ENCODE assay signal across 1 cellular context in the genomic region with DNA sequence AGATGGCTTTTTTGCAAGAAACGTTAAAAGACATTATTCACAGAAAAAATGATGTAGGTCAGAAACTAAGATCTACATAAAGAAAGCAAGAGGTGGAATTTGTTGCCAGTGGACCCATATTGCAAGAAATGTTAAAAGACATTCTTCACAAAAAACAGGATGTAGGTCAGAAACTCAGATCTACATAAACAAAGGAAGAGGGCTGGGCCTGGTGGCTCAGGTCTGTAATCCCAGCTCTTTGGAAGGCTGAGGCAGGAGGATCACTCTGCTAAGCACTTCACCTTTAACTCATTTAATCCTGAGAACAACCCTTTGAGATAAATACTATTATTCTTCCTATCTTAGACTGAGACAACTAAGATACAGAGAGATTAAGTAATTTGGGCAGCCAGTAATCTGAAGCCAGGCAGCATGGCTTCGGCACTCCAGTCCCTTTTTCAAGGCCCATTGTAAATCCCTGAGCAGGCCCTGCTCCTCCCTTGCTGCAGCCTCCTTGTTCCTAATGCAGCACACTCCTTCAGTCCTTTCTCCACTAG.
TF ChIP-seq lines count a peak whose summit lies in the region.

No MANE protein-coding gene starts in this region.

TF ChIP-seq in K562, 482 proteins besides CTCF, POLR2A, EP300 and RAD21:
- no peak for TF ChIP-seq FOXJ3 (CRISPR knock-in tag; IDR thresholded peaks at IDR 0.05)
- no peak for TF ChIP-seq SRSF9 (IDR thresholded peaks at IDR 0.05; ENCODE audit: borderline replicate concordance, low read depth, low read length)
- TF ChIP-seq, protein P1, sequence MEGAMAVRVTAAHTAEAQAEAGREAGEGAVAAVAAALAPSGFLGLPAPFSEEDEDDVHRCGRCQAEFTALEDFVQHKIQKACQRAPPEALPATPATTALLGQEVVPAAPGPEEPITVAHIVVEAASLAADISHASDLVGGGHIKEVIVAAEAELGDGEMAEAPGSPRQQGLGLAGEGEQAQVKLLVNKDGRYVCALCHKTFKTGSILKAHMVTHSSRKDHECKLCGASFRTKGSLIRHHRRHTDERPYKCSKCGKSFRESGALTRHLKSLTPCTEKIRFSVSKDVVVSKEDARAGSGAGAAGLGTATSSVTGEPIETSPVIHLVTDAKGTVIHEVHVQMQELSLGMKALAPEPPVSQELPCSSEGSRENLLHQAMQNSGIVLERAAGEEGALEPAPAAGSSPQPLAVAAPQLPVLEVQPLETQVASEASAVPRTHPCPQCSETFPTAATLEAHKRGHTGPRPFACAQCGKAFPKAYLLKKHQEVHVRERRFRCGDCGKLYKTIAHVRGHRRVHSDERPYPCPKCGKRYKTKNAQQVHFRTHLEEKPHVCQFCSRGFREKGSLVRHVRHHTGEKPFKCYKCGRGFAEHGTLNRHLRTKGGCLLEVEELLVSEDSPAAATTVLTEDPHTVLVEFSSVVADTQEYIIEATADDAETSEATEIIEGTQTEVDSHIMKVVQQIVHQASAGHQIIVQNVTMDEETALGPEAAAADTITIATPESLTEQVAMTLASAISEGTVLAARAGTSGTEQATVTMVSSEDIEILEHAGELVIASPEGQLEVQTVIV (CRISPR knock-in tag; IDR thresholded peaks at IDR 0.05; ENCODE audit: borderline replicate concordance), result no peak
- no peak for TF ChIP-seq ZNF592 (IDR thresholded peaks at IDR 0.05)
- TF ChIP-seq EWSR1 (IDR thresholded peaks at IDR 0.05; ENCODE audit: borderline replicate concordance, low read depth, partially characterized antibody), result no peak
- no peak for TF ChIP-seq MCM7 (IDR thresholded peaks at IDR 0.05)
